8 cellular contexts compared by ENCODE assay signal in genomic region chr19:49849433-49850220, GRCh38. TPM values are rescaled to one million over a fixed set of nuclear protein-coding genes. Genes with fewer than 3 reads are reported as not detected.
DNase-seq lines count a peak whose midpoint lies in the region; ATAC-seq, FAIRE-seq and TF ChIP-seq lines count a peak whose summit lies in the region.

No MANE protein-coding gene starts in this region.

- peak overlapping the region; percentile 97 for H2AFZ ChIP-seq in K562 (ENCODE audit: low read depth, low read length)

- 80% methylated on average over 15 of the region's 15 CpGs for WGBS in A549 (ENCODE audit: missing lambda C conversion rate)
- WGBS in K562 (ENCODE audit: insufficient coverage, low coverage, missing lambda C conversion rate), result 28% methylated on average over 15 of the region's 15 CpGs
- WGBS in mesodermal cell (ENCODE audit: insufficient coverage in 2 of 2), 2 experiments, result 91 to 93% methylated on average over 15 of the region's 15 CpGs

- ATAC-seq in A549, result no peak
- peak; percentile 6 for ATAC-seq in K562
- ATAC-seq in GM19455 (IDR thresholded peaks at IDR 0.05; ENCODE audit: unreplicated experiment), result no peak

- H3K79me2 ChIP-seq in K562 (ENCODE audit: control insufficient read depth, insufficient read depth, low read length), result peaks cover 51% of the 10 kb centered on the region

- intact Hi-C loops in K562 (cut with micrococcal nuclease), result no loop called here

- H3K4me2 ChIP-seq in A549 (peak overlapping the region; percentile 92), K562 (ENCODE audit: insufficient read depth, low read length) (peak overlapping the region; percentile 92)

- POLR2A ChIA-PET in A549 (lab: Yijun Ruan, JAX) (interaction anchor here (0.9 to 1.6 kb wide), 8 partner anchors 12 to 174 kb away, joined by 3 to 18 read pairs (median 8); partner anchors contain the start of genes AKT1S1, PNKP and TBC1D17), K562 (lab: Yijun Ruan, JAX) (interaction anchor here (0.6 to 2.0 kb wide), 17 partner anchors 9 to 174 kb away, joined by 3 to 18 read pairs (median 6); partner anchors contain the start of genes FUZ and PRMT1)

- peaks cover 20% of the 10 kb centered on the region for H3K36me3 ChIP-seq in HUES48 (ENCODE audit: control insufficient read depth, insufficient read depth, low read length)
- peaks cover 23% of the 10 kb centered on the region for H3K36me3 ChIP-seq in K562 (ENCODE audit: control insufficient read depth, insufficient read depth, low read length)
- H3K36me3 ChIP-seq in mesodermal cell (ENCODE audit: control insufficient read depth, insufficient read depth, low read length), result peaks cover 37% of the 10 kb centered on the region

- H4K20me1 ChIP-seq in K562 (replicated peaks; ENCODE audit: control insufficient read depth, insufficient read depth, low read length), result peaks cover 11% of the 10 kb centered on the region

- no peak for TF ChIP-seq RAD21 in A549 (conservative IDR thresholded peaks at IDR 0.05 in 1 of 2, IDR thresholded peaks at IDR 0.05 in 1 of 2)
- no peak for TF ChIP-seq RAD21 in K562 (CRISPR knock-in tag; conservative IDR thresholded peaks at IDR 0.05 in 1 of 2, IDR thresholded peaks at IDR 0.05 in 1 of 2)

- TF ChIP-seq CTCF in A549 (IDR thresholded peaks at IDR 0.05), result no peak
- no peak for TF ChIP-seq CTCF in K562 (IDR thresholded peaks at IDR 0.05 in 2 of 3, conservative IDR thresholded peaks at IDR 0.05 in 1 of 3; ENCODE audit: insufficient read depth in 2 of 3, low read depth in 1 of 3, low read length in 3 of 3)
- TF ChIP-seq CTCF in GM10266 (IDR thresholded peaks at IDR 0.05; ENCODE audit: control insufficient read depth, insufficient read depth, low read depth, missing control alignments), result no peak

- H3K27me3 ChIP-seq in HUES48 (ENCODE audit: control insufficient read depth, insufficient read depth, low read length), result no peaks in the 10 kb centered on the region
- H3K27me3 ChIP-seq in K562 (ENCODE audit: control insufficient read depth in 2 of 2, insufficient read depth in 2 of 2, low read length in 2 of 2), result no peaks in the 10 kb centered on the region

- no TSS peak for BruUV-seq in K562 (replicated peaks; lab: Mats Ljungman, UMichigan)

- peaks cover 17% of the 10 kb centered on the region for H3K4me1 ChIP-seq in A549
- H3K4me1 ChIP-seq in HUES48 (ENCODE audit: control insufficient read depth, insufficient read depth, low read length), result peaks cover 16% of the 10 kb centered on the region
- H3K4me1 ChIP-seq in K562 (replicated peaks in 1 of 2; ENCODE audit: control insufficient read depth in 2 of 2, insufficient read depth in 2 of 2, low read length in 2 of 2), result peaks cover 39 to 54% of the 10 kb centered on the region in 2 experiments
- H3K4me1 ChIP-seq in mesodermal cell (ENCODE audit: control insufficient read depth, insufficient read depth, low read length, poor library complexity, severe bottlenecking), result peaks cover 13% of the 10 kb centered on the region

- CTCF ChIA-PET in A549 (lab: Yijun Ruan, JAX), result interaction anchor here (0.7 to 1.8 kb wide), 9 partner anchors 13 to 177 kb away, joined by 3 to 7 read pairs (median 4); no protein-coding TSS in a partner anchor
- CTCF ChIA-PET in K562 (lab: Yijun Ruan, JAX; ENCODE audit: low intra/inter-chr PET ratio), result interaction anchor here (0.6 kb wide), 1 partner anchor 165 kb away, joined by 3 read pairs; no protein-coding TSS in a partner anchor

- FAIRE-seq in A549 (lab: Jason Lieb, UNC), result no peak
- FAIRE-seq in K562 (lab: Jason Lieb, UNC), result no peak

- in situ Hi-C loops in K562 (cut with MboI), result no loop called here

- H3K9ac ChIP-seq in HUES48 (ENCODE audit: low read depth, low read length) (no peak overlapping the region), K562 (ENCODE audit: insufficient read depth in 1 of 2, low read depth in 2 of 2, low read length in 2 of 2) (peak overlapping the region; percentile 97 to 99)

- TF ChIP-seq EP300 in A549 (IDR thresholded peaks at IDR 0.05), result no peak
- TF ChIP-seq EP300 in K562 (IDR thresholded peaks at IDR 0.05; ENCODE audit: low read length), result no peak

- TF ChIP-seq POLR2A in A549 (IDR thresholded peaks at IDR 0.05; ENCODE audit: low read length) (no peak), K562 (conservative IDR thresholded peaks at IDR 0.05) (no peak)

- peaks cover 11% of the 10 kb centered on the region for H3K9me1 ChIP-seq in K562 (ENCODE audit: control insufficient read depth, insufficient read depth, low read length)

- DNase-seq in A549 (ENCODE audit: low read depth in 1 of 2, low spot score in 1 of 2) (no peak), K562 (ENCODE audit: extremely low read depth in 1 of 4, low spot score in 3 of 4) (peak in 1 of 4 experiments; percentile 64), GM10266 (ENCODE audit: extremely low spot score) (no peak), amygdala (lab: John Stamatoyannopoulos, UW) (no peak), SKM-1 (lab: John Stamatoyannopoulos, UW; ENCODE audit: unreplicated experiment) (no peak)

- H3K9me3 ChIP-seq in A549, result no peaks in the 10 kb centered on the region
- H3K9me3 ChIP-seq in HUES48 (ENCODE audit: control insufficient read depth, insufficient read depth, low read length), result no peaks in the 10 kb centered on the region
- 0 out of 2 replicates have a peak, but pooled peaks cover 6% of the 10 kb centered on the region for H3K9me3 ChIP-seq in K562 (replicated peaks; ENCODE audit: control insufficient read depth, insufficient read depth, low read depth, low read length)
- peaks cover 9% of the 10 kb centered on the region for H3K9me3 ChIP-seq in mesodermal cell (ENCODE audit: control insufficient read depth, low read length)

- H3K4me3 ChIP-seq in A549 (peak overlapping the region; percentile 89), HUES48 (ENCODE audit: low read depth, low read length) (peak overlapping the region; percentile 96), K562 (peak overlapping the region; percentile 87), mesodermal cell (ENCODE audit: extremely low read depth, insufficient read depth, low read length, poor library complexity, severe bottlenecking) (peak overlapping the region; percentile 76)

- H3K27ac ChIP-seq in A549 (peak overlapping the region; percentile 94 to 97), HUES48 (ENCODE audit: low read depth, low read length) (no peak overlapping the region), K562 (ENCODE audit: extremely low read depth, low read depth, low read length) (peak overlapping the region; percentile 100), mesodermal cell (ENCODE audit: low read depth, low read length, severe bottlenecking) (no peak overlapping the region)

RNA-seq across cellular contexts. Expression of gene PTOV1, which starts 1.3 kb away (rescaled TPM):
- polyA plus RNA-seq in A549 (2011; rRNA removed), result 27.7 and 41.2 TPM in 2 replicates
- polyA plus RNA-seq in A549 (2012; cell fraction: cytosol; rRNA removed), result 111 and 150 TPM in 2 replicates
- polyA plus RNA-seq in A549 (2012; cell fraction: nucleus; rRNA removed), result 235 and 351 TPM in 2 replicates
- 119 to 153 TPM (median 147 TPM) in 3 replicates for polyA plus RNA-seq in A549 (2017; fragmentation: RNase III; extraction: RNeasy Plus Mini Kit Qiagen cat#74134 plus additional on column Dnase treatment)
- polyA minus RNA-seq in A549 (2011; rRNA and poly(A)+ RNA removed), result 60.2 and 109 TPM in 2 replicates
- 128 and 364 TPM in 2 replicates for total RNA-seq in K562 (2011; cell fraction: chromatin; rRNA removed; ENCODE audit: low replicate concordance)
- total RNA-seq in K562 (2011; cell fraction: nucleolus; rRNA removed), result 274 and 281 TPM in 2 replicates
- 195 and 218 TPM in 2 replicates for total RNA-seq in K562 (2011; cell fraction: nucleoplasm; rRNA removed)
- total RNA-seq in K562 (2014; rRNA removed), result 61.3 and 79.5 TPM in 2 replicates
- total RNA-seq in K562 (2014; rRNA removed; fragmentation: Illumina TruSeq; extraction: Trizol), result 14.0 and 23.3 TPM in 2 replicates
- total RNA-seq in K562 (2015; rRNA removed; fragmentation: Illumina TruSeq; extraction: Trizol), result 43.5 and 44.6 TPM in 2 replicates
- total RNA-seq in K562 (2021), result 156 and 169 TPM in 2 replicates
- 33.0 and 58.6 TPM in 2 replicates for polyA plus RNA-seq in K562 (2011; rRNA removed)
- 39.8 and 67.6 TPM in 2 replicates for polyA plus RNA-seq in K562 (2011; cell fraction: cytosol; rRNA removed)
- polyA plus RNA-seq in K562 (2011; cell fraction: nucleus; rRNA removed), result 302 and 359 TPM in 2 replicates
- polyA plus RNA-seq in K562 (2012), result 104 and 153 TPM in 2 replicates
- polyA plus RNA-seq in K562 (2014; fragmentation: Illumina TruSeq; extraction: Trizol), result 61.7 and 81.3 TPM in 2 replicates
- polyA plus RNA-seq in K562 (2014; fragmentation: Nextera tagmentation; extraction: Ambion mirVana), result 1 to 10 TPM; 4.9 to 9.3 TPM
- polyA plus RNA-seq in K562 (2014; rRNA removed), result 68.1 and 75.0 TPM in 2 replicates
- 22.8 and 25.3 TPM in 2 replicates for polyA minus RNA-seq in K562 (2011; rRNA and poly(A)+ RNA removed)
- polyA minus RNA-seq in K562 (2011; cell fraction: cytosol; rRNA and poly(A)+ RNA removed), result 60.9 and 84.8 TPM in 2 replicates
- 81.6 and 99.6 TPM in 2 replicates for polyA minus RNA-seq in K562 (2011; cell fraction: nucleus; rRNA and poly(A)+ RNA removed)
- polyA plus RNA-seq in mesodermal cell (2013, experiment 1 of 2), result 311 TPM
- 245 TPM for polyA plus RNA-seq in mesodermal cell (2013, experiment 2 of 2)

RNA-seq across cellular contexts. Expression of gene PNKP, which starts 17.7 kb away (rescaled TPM):
- 22.5 and 23.3 TPM in 2 replicates for polyA plus RNA-seq in A549 (2011; rRNA removed)
- polyA plus RNA-seq in A549 (2012; cell fraction: cytosol; rRNA removed), result 40.5 and 44.1 TPM in 2 replicates
- 235 and 294 TPM in 2 replicates for polyA plus RNA-seq in A549 (2012; cell fraction: nucleus; rRNA removed)
- 63.8 to 75.9 TPM (median 71.2 TPM) in 3 replicates for polyA plus RNA-seq in A549 (2017; fragmentation: RNase III; extraction: RNeasy Plus Mini Kit Qiagen cat#74134 plus additional on column Dnase treatment)
- polyA minus RNA-seq in A549 (2011; rRNA and poly(A)+ RNA removed), result 35.0 and 36.5 TPM in 2 replicates
- 168 and 404 TPM in 2 replicates for total RNA-seq in K562 (2011; cell fraction: chromatin; rRNA removed; ENCODE audit: low replicate concordance)
- total RNA-seq in K562 (2011; cell fraction: nucleolus; rRNA removed), result 252 and 258 TPM in 2 replicates
- total RNA-seq in K562 (2011; cell fraction: nucleoplasm; rRNA removed), result 178 and 185 TPM in 2 replicates
- total RNA-seq in K562 (2014; rRNA removed), result 56.0 and 59.3 TPM in 2 replicates
- total RNA-seq in K562 (2014; rRNA removed; fragmentation: Illumina TruSeq; extraction: Trizol), result 12.3 and 18.1 TPM in 2 replicates
- total RNA-seq in K562 (2015; rRNA removed; fragmentation: Illumina TruSeq; extraction: Trizol), result 25.3 and 29.4 TPM in 2 replicates
- 84.9 and 85.4 TPM in 2 replicates for total RNA-seq in K562 (2021)
- polyA plus RNA-seq in K562 (2011; rRNA removed), result 13.7 and 21.3 TPM in 2 replicates
- polyA plus RNA-seq in K562 (2011; cell fraction: cytosol; rRNA removed), result 12.2 and 25.9 TPM in 2 replicates
- polyA plus RNA-seq in K562 (2011; cell fraction: nucleus; rRNA removed), result 123 and 164 TPM in 2 replicates
- polyA plus RNA-seq in K562 (2012), result 56.7 and 64.2 TPM in 2 replicates
- polyA plus RNA-seq in K562 (2014; fragmentation: Illumina TruSeq; extraction: Trizol), result 26.7 and 30.0 TPM in 2 replicates
- polyA plus RNA-seq in K562 (2014; fragmentation: Nextera tagmentation; extraction: Ambion mirVana), result 1 to 10 TPM; 2.8 to 3.1 TPM
- 64.0 and 71.3 TPM in 2 replicates for polyA plus RNA-seq in K562 (2014; rRNA removed)
- polyA minus RNA-seq in K562 (2011; rRNA and poly(A)+ RNA removed), result 6.7 and 8.2 TPM in 2 replicates
- 22.8 and 136 TPM in 2 replicates for polyA minus RNA-seq in K562 (2011; cell fraction: cytosol; rRNA and poly(A)+ RNA removed)
- polyA minus RNA-seq in K562 (2011; cell fraction: nucleus; rRNA and poly(A)+ RNA removed), result 48.2 and 49.9 TPM in 2 replicates
- 49.6 TPM for polyA plus RNA-seq in mesodermal cell (2013, experiment 1 of 2)
- 41.8 TPM for polyA plus RNA-seq in mesodermal cell (2013, experiment 2 of 2)

RNA-seq across cellular contexts. Expression of gene AKT1S1, which starts 27.5 kb away (rescaled TPM):
- polyA plus RNA-seq in A549 (2011; rRNA removed) (39.2 and 41.5 TPM in 2 replicates), A549 (2017; fragmentation: RNase III; extraction: RNeasy Plus Mini Kit Qiagen cat#74134 plus additional on column Dnase treatment) (63.4 to 75.9 TPM (median 75.3 TPM) in 3 replicates), K562 (2011; rRNA removed) (17.1 and 22.4 TPM in 2 replicates), K562 (2014; fragmentation: Illumina TruSeq; extraction: Trizol) (39.0 and 40.7 TPM in 2 replicates), K562 (2014; fragmentation: Nextera tagmentation; extraction: Ambion mirVana) (1 to 10 TPM; 1.2 TPM), K562 (2014; rRNA removed) (38.2 and 45.4 TPM in 2 replicates)
- 70.4 and 91.8 TPM in 2 replicates for polyA plus RNA-seq in A549 (2012; cell fraction: cytosol; rRNA removed)
- 107 and 112 TPM in 2 replicates for polyA plus RNA-seq in A549 (2012; cell fraction: nucleus; rRNA removed)
- 30.8 and 33.3 TPM in 2 replicates for polyA minus RNA-seq in A549 (2011; rRNA and poly(A)+ RNA removed)
- total RNA-seq in K562 (2011; cell fraction: chromatin; rRNA removed; ENCODE audit: low replicate concordance), result 24.5 and 49.9 TPM in 2 replicates
- total RNA-seq in K562 (2011; cell fraction: nucleolus; rRNA removed), result 34.3 and 39.9 TPM in 2 replicates
- 26.9 and 29.9 TPM in 2 replicates for total RNA-seq in K562 (2011; cell fraction: nucleoplasm; rRNA removed)
- total RNA-seq in K562 (2014; rRNA removed) (25.7 and 33.8 TPM in 2 replicates), K562 (2014; rRNA removed; fragmentation: Illumina TruSeq; extraction: Trizol) (5.7 and 6.9 TPM in 2 replicates), K562 (2015; rRNA removed; fragmentation: Illumina TruSeq; extraction: Trizol) (13.5 and 14.4 TPM in 2 replicates), K562 (2021) (50.1 and 50.3 TPM in 2 replicates)
- polyA plus RNA-seq in K562 (2011; cell fraction: cytosol; rRNA removed), result 34.5 and 68.9 TPM in 2 replicates
- polyA plus RNA-seq in K562 (2011; cell fraction: nucleus; rRNA removed), result 33.2 and 55.4 TPM in 2 replicates
- polyA plus RNA-seq in K562 (2012), result 31.8 and 37.6 TPM in 2 replicates
- 7.8 and 10.3 TPM in 2 replicates for polyA minus RNA-seq in K562 (2011; rRNA and poly(A)+ RNA removed)
- 17.4 and 21.4 TPM in 2 replicates for polyA minus RNA-seq in K562 (2011; cell fraction: cytosol; rRNA and poly(A)+ RNA removed)
- 18.2 and 22.4 TPM in 2 replicates for polyA minus RNA-seq in K562 (2011; cell fraction: nucleus; rRNA and poly(A)+ RNA removed)
- polyA plus RNA-seq in mesodermal cell (2013, experiment 1 of 2), result 49.5 TPM
- polyA plus RNA-seq in mesodermal cell (2013, experiment 2 of 2), result 40.1 TPM

RNA-seq across cellular contexts. Expression of gene TBC1D17, which starts 27.9 kb away (rescaled TPM):
- polyA plus RNA-seq in A549 (2011; rRNA removed), result 12.3 and 18.0 TPM in 2 replicates
- 26.5 and 33.3 TPM in 2 replicates for polyA plus RNA-seq in A549 (2012; cell fraction: cytosol; rRNA removed)
- polyA plus RNA-seq in A549 (2012; cell fraction: nucleus; rRNA removed), result 65.2 and 76.6 TPM in 2 replicates
- 26.6 to 44.8 TPM (median 41.5 TPM) in 3 replicates for polyA plus RNA-seq in A549 (2017; fragmentation: RNase III; extraction: RNeasy Plus Mini Kit Qiagen cat#74134 plus additional on column Dnase treatment)
- polyA minus RNA-seq in A549 (2011; rRNA and poly(A)+ RNA removed), result 14.3 and 18.0 TPM in 2 replicates
- 34.8 and 78.7 TPM in 2 replicates for total RNA-seq in K562 (2011; cell fraction: chromatin; rRNA removed; ENCODE audit: low replicate concordance)
- total RNA-seq in K562 (2011; cell fraction: nucleolus; rRNA removed), result 40.9 and 43.4 TPM in 2 replicates
- 33.2 and 34.5 TPM in 2 replicates for total RNA-seq in K562 (2011; cell fraction: nucleoplasm; rRNA removed)
- total RNA-seq in K562 (2014; rRNA removed), result 3.8 and 6.8 TPM in 2 replicates
- total RNA-seq in K562 (2014; rRNA removed; fragmentation: Illumina TruSeq; extraction: Trizol), result 2.6 and 3.2 TPM in 2 replicates
- total RNA-seq in K562 (2015; rRNA removed; fragmentation: Illumina TruSeq; extraction: Trizol), result 2.4 and 3.5 TPM in 2 replicates
- 14.2 and 16.0 TPM in 2 replicates for total RNA-seq in K562 (2021)
- 7.4 and 10.5 TPM in 2 replicates for polyA plus RNA-seq in K562 (2011; rRNA removed)
- polyA plus RNA-seq in K562 (2011; cell fraction: cytosol; rRNA removed), result 8.7 and 14.7 TPM in 2 replicates
- 33.2 and 48.4 TPM in 2 replicates for polyA plus RNA-seq in K562 (2011; cell fraction: nucleus; rRNA removed)
- polyA plus RNA-seq in K562 (2012), result 15.8 and 16.9 TPM in 2 replicates
- 8.7 and 11.7 TPM in 2 replicates for polyA plus RNA-seq in K562 (2014; fragmentation: Illumina TruSeq; extraction: Trizol)
- polyA plus RNA-seq in K562 (2014; fragmentation: Nextera tagmentation; extraction: Ambion mirVana), result under 1 TPM; 0.42 to 0.46 TPM
- polyA plus RNA-seq in K562 (2014; rRNA removed), result 14.7 and 18.2 TPM in 2 replicates
- polyA minus RNA-seq in K562 (2011; rRNA and poly(A)+ RNA removed), result 5.7 and 7.2 TPM in 2 replicates
- 9.1 and 9.2 TPM in 2 replicates for polyA minus RNA-seq in K562 (2011; cell fraction: cytosol; rRNA and poly(A)+ RNA removed)
- 12.3 and 15.3 TPM in 2 replicates for polyA minus RNA-seq in K562 (2011; cell fraction: nucleus; rRNA and poly(A)+ RNA removed)
- 37.6 TPM for polyA plus RNA-seq in mesodermal cell (2013, experiment 1 of 2)
- polyA plus RNA-seq in mesodermal cell (2013, experiment 2 of 2), result 34.7 TPM

RNA-seq across cellular contexts. Expression of gene MED25, which starts 31.5 kb away (rescaled TPM):
- polyA plus RNA-seq in A549 (2011; rRNA removed) (20.4 and 27.1 TPM in 2 replicates), A549 (2017; fragmentation: RNase III; extraction: RNeasy Plus Mini Kit Qiagen cat#74134 plus additional on column Dnase treatment) (36.4 to 41.6 TPM (median 40.1 TPM) in 3 replicates), K562 (2011; rRNA removed) (23.0 and 31.0 TPM in 2 replicates), K562 (2014; fragmentation: Illumina TruSeq; extraction: Trizol) (56.7 and 72.9 TPM in 2 replicates), K562 (2014; fragmentation: Nextera tagmentation; extraction: Ambion mirVana) (1 to 10 TPM; 4.1 to 4.4 TPM), K562 (2014; rRNA removed) (37.8 and 40.3 TPM in 2 replicates)
- polyA plus RNA-seq in A549 (2012; cell fraction: cytosol; rRNA removed), result 50.8 and 56.5 TPM in 2 replicates
- 106 and 124 TPM in 2 replicates for polyA plus RNA-seq in A549 (2012; cell fraction: nucleus; rRNA removed)
- polyA minus RNA-seq in A549 (2011; rRNA and poly(A)+ RNA removed), result 37.2 and 52.2 TPM in 2 replicates
- 109 and 190 TPM in 2 replicates for total RNA-seq in K562 (2011; cell fraction: chromatin; rRNA removed; ENCODE audit: low replicate concordance)
- total RNA-seq in K562 (2011; cell fraction: nucleolus; rRNA removed), result 97.8 and 99.2 TPM in 2 replicates
- 109 and 111 TPM in 2 replicates for total RNA-seq in K562 (2011; cell fraction: nucleoplasm; rRNA removed)
- total RNA-seq in K562 (2014; rRNA removed) (19.3 and 30.1 TPM in 2 replicates), K562 (2014; rRNA removed; fragmentation: Illumina TruSeq; extraction: Trizol) (15.7 and 17.1 TPM in 2 replicates), K562 (2015; rRNA removed; fragmentation: Illumina TruSeq; extraction: Trizol) (14.5 and 16.0 TPM in 2 replicates), K562 (2021) (83.5 and 93.9 TPM in 2 replicates)
- polyA plus RNA-seq in K562 (2011; cell fraction: cytosol; rRNA removed), result 18.3 and 19.6 TPM in 2 replicates
- 111 and 131 TPM in 2 replicates for polyA plus RNA-seq in K562 (2011; cell fraction: nucleus; rRNA removed)
- 57.3 and 63.8 TPM in 2 replicates for polyA plus RNA-seq in K562 (2012)
- 20.8 and 22.4 TPM in 2 replicates for polyA minus RNA-seq in K562 (2011; rRNA and poly(A)+ RNA removed)
- polyA minus RNA-seq in K562 (2011; cell fraction: cytosol; rRNA and poly(A)+ RNA removed), result 35.9 and 50.9 TPM in 2 replicates
- polyA minus RNA-seq in K562 (2011; cell fraction: nucleus; rRNA and poly(A)+ RNA removed), result 38.8 and 53.6 TPM in 2 replicates
- 73.0 TPM for polyA plus RNA-seq in mesodermal cell (2013, experiment 1 of 2)
- polyA plus RNA-seq in mesodermal cell (2013, experiment 2 of 2), result 63.7 TPM

Comparison
In these comparisons a context has a peak if more than half of its experiments do, and no peak if none do; other contexts are left out.
1. H3K27ac ChIP-seq: peak in A549 (2 of 2) and K562 (single experiment); none in HUES48 (single experiment) and mesodermal cell (single experiment).
2. Peak in every context shown above with its lines, with median percentiles within 50 percentile points of each other: H3K4me3 ChIP-seq.